8 cellular contexts compared by ENCODE assay signal in the genomic region with DNA sequence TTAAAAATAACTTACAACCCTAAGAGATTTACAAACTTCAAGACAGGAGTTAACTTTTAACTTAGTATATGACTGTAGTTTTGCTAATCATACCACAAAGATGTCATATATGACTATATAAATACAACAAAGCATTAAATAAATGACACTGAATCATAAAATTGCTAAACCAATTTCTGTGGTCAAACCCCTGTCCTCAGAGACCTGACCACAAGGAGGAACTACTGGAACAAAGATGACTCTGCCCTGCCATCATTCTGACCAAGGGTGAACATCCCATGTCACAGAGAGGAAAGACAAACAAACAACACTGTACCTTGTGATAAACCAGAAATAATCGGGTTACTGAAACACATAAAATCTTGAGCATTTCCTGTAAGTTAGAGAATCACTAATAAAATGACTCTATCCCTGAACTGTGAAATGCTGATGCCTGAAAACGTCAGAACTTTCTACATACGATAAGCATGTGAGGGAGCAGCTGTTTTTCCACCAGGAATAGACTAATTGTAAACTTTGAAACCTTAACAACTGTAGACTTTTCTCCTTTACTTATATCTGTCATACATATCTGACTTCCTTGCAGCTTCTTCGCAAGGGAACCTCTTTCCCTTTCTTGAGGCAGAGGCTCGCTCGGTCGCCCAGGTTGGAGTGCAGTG. TPM values are rescaled to one million over a fixed set of nuclear protein-coding genes. Genes with fewer than 3 reads are reported as not detected.
A peak's percentile ranks its signal among the peaks of the same experiment; 100 is the strongest.
DNase-seq lines count a peak whose midpoint lies in the region; ATAC-seq and TF ChIP-seq lines count a peak whose summit lies in the region.

No MANE protein-coding gene starts in this region.

- peaks cover 20% of the 10 kb centered on the region for H3K36me3 ChIP-seq in CD8-positive, alpha-beta T cell (ENCODE audit: insufficient read depth, low read length)

- no peak overlapping the region for H3K27ac ChIP-seq in CD8-positive, alpha-beta T cell (ENCODE audit: low read depth, low read length)

- ATAC-seq in CD8-positive, alpha-beta T cell = no peak
- peak; percentile 98 for ATAC-seq in GM19452 (IDR thresholded peaks at IDR 0.05; ENCODE audit: unreplicated experiment)
- ATAC-seq in HG03460 (IDR thresholded peaks at IDR 0.05; ENCODE audit: unreplicated experiment) = peak; percentile 86
- peak; percentile 81 for ATAC-seq in stimulated activated naive CD8-positive, alpha-beta T cell treated with anti-CD3 and anti-CD28 coated beads, Interleukin-15, Interleukin-2, amounts not matched to agents 100 U/mL and 50 U/mL, for 24 hours

- no peaks in the 10 kb centered on the region for H3K4me1 ChIP-seq in CD8-positive, alpha-beta T cell (ENCODE audit: insufficient read depth, low read length)

- CTCF ChIA-PET in CD8-positive, alpha-beta T cell (lab: Charles Lee) = interaction anchor here (1.6 kb wide), 1 partner anchor 174 kb away, joined by 4 read pairs; no protein-coding TSS in a partner anchor

- peaks cover 79% of the 10 kb centered on the region for H3K36me3 Mint-ChIP-seq in CD8-positive, alpha-beta T cell

- no peak for TF ChIP-seq CTCF in CD8-positive, alpha-beta T cell (IDR thresholded peaks at IDR 0.05)

- no peak overlapping the region for H3K4me3 Mint-ChIP-seq in CD8-positive, alpha-beta T cell

- H3K27ac Mint-ChIP-seq in CD8-positive, alpha-beta T cell = peak overlapping the region; percentile 49

- intact Hi-C loops in CD8-positive, alpha-beta T cell (cut with DNase I, micrococcal nuclease) = no loop called here

- H3K27me3 ChIP-seq in CD8-positive, alpha-beta T cell (ENCODE audit: insufficient read depth, low read length) = no peaks in the 10 kb centered on the region

- H3K4me3 ChIP-seq in CD8-positive, alpha-beta T cell (ENCODE audit: low read depth, low read length) = no peak overlapping the region

- POLR2A ChIA-PET in CD8-positive, alpha-beta T cell (lab: Charles Lee) = no interaction called here

- H3K4me1 Mint-ChIP-seq in CD8-positive, alpha-beta T cell (ENCODE audit: low read depth) = no peaks in the 10 kb centered on the region

- DNase-seq in CD8-positive, alpha-beta T cell = no peak
- DNase-seq in amniotic epithelial cell (ENCODE audit: low read depth) (peak; percentile 84), cerebellum (ENCODE audit: low spot score) (no peak), GDM1 (lab: John Stamatoyannopoulos, UW) (no peak)
- DNase-seq in stimulated activated naive CD8-positive, alpha-beta T cell treated with anti-CD3 and anti-CD28 coated beads, Interleukin-15, Interleukin-2, amounts not matched to agents 100 U/mL and 50 U/mL, for 24 hours = peak; percentile 5
- no peak for DNase-seq in activated CD8-positive, alpha-beta memory T cell treated with anti-CD3 and anti-CD28 coated beads for 24 hours

- H3K9me3 Mint-ChIP-seq in CD8-positive, alpha-beta T cell = no peaks in the 10 kb centered on the region

- no peaks in the 10 kb centered on the region for H3K27me3 Mint-ChIP-seq in CD8-positive, alpha-beta T cell (ENCODE audit: low read depth)

- H3K9me3 ChIP-seq in CD8-positive, alpha-beta T cell (ENCODE audit: low read length) = no peaks in the 10 kb centered on the region

RNA-seq across cellular contexts. Expression of a gene that starts 47.9 kb away (rescaled TPM):
- total RNA-seq in CD8-positive, alpha-beta T cell = 10 to 100 TPM; 60.1 to 60.8 TPM
- total RNA-seq in cerebellum = 35.1 TPM

Comparison
In these comparisons a context has a peak if more than half of its experiments do, and no peak if none do; other contexts are left out.
1. DNase-seq: peak in amniotic epithelial cell (single experiment) and stimulated activated naive CD8-positive, alpha-beta T cell treated with anti-CD3 and anti-CD28 coated beads, Interleukin-15, Interleukin-2, amounts not matched to agents 100 U/mL and 50 U/mL, for 24 hours (single experiment); none in CD8-positive, alpha-beta T cell (0 of 7), cerebellum (single experiment), activated CD8-positive, alpha-beta memory T cell treated with anti-CD3 and anti-CD28 coated beads for 24 hours (single experiment) and GDM1 (single experiment).